In genomic region chr2:98329549-98329948, GRCh38 we compare ENCODE assay signal across 37 cellular contexts. TPM values are rescaled to one million over a fixed set of nuclear protein-coding genes. Genes with fewer than 3 reads are reported as not detected.
"Had no signal": no experiment of that assay in that cellular context is flagged by ENCODE, and none has a peak within 500 bp of the region (broad histone marks: within the 10 kb centered on the region; RNA-seq: fewer than 3 reads in every experiment).

No MANE protein-coding gene starts in this region.

- H3K27me3 ChIP-seq: MG63 had no signal

- H3K4me3 ChIP-seq: MG63 had no signal

- DNase-seq: Karpas-422, Kasumi-1, MG63, MM.1S, MV-4-11, NCI-H1048, NCI-H1092, NCI-H1092 treated with DMSO at 0.1 percent for 48 hours, NCI-H1105, NCI-H1105 treated with DMSO at 0.1 percent for 48 hours, NCI-H1417, NCI-H1417 treated with DMSO at 0.1 percent for 48 hours, NCI-H1436, NCI-H1436 treated with DMSO at 0.1 percent for 48 hours, NCI-H146, NCI-H1694, NCI-H1694 treated with DMSO at 0.1 percent for 48 hours, NCI-H187, NCI-H187 treated with DMSO at 0.1 percent for 48 hours, NCI-H1930, NCI-H2029, NCI-H2029 treated with DMSO at 0.1 percent for 48 hours, NCI-H2081, NCI-H2081 treated with DMSO at 0.1 percent for 48 hours, NCI-H2107, NCI-H2171, NCI-H2171 treated with DMSO at 0.1 percent for 48 hours, NCI-H2227 treated with DMSO at 0.1 percent for 48 hours, NCI-H226, NCI-H345, NCI-H446, NCI-H446 treated with DMSO at 0.1 percent for 48 hours, NCI-H510A, NCI-H510A treated with DMSO at 0.1 percent for 48 hours had no signal

- H3K36me3 ChIP-seq: MG63 had no signal

RNA-seq across cellular contexts. Expression of gene CNGA3, which starts 16.7 kb away (rescaled TPM):
- total RNA-seq: M059J, MCF 10A, NCI-H460 had no signal
